In genomic region chr7:156892086-156892800, GRCh38 we compare ENCODE assay signal across 1 cellular context.
TF ChIP-seq lines count a peak whose summit lies in the region.

No MANE protein-coding gene starts in this region.

TF ChIP-seq in HEK293, 187 proteins besides CTCF, POLR2A, EP300 and RAD21 (continued from another document and continues in another):
- TF ChIP-seq PRDM6 (tag by site-specific recombination; IDR thresholded peaks at IDR 0.05): no peak
- 0 out of 2 replicates have a peak, but pooled peaks have one; percentile 6 for TF ChIP-seq ZBTB11 (tag by site-specific recombination; conservative IDR thresholded peaks at IDR 0.05; ENCODE audit: low read depth)
- TF ChIP-seq ZNF169 (tag by site-specific recombination; IDR thresholded peaks at IDR 0.05): no peak
- peak; percentile 58; the same call in 1 of the 2 replicates for TF ChIP-seq ZNF660 (tag by site-specific recombination; IDR thresholded peaks at IDR 0.05)
- no peak for TF ChIP-seq ZNF654 (tag by site-specific recombination; IDR thresholded peaks at IDR 0.05; ENCODE audit: low read depth)
- TF ChIP-seq ZNF830 (tag by site-specific recombination; IDR thresholded peaks at IDR 0.05; ENCODE audit: low read depth): no peak
- TF ChIP-seq REPIN1 (tag by site-specific recombination; IDR thresholded peaks at IDR 0.05; ENCODE audit: low read depth): no peak
- peak; percentile 77 for TF ChIP-seq ZNF561 (tag by site-specific recombination; IDR thresholded peaks at IDR 0.05; ENCODE audit: borderline replicate concordance)
- TF ChIP-seq GLIS1 (tag by site-specific recombination; IDR thresholded peaks at IDR 0.05): peak; percentile 35; the same call in 1 of the 2 replicates
- TF ChIP-seq ZNF677 (tag by site-specific recombination; IDR thresholded peaks at IDR 0.05): 0 out of 2 replicates have a peak, but pooled peaks have one; percentile 29
- TF ChIP-seq ZNF610 (tag by site-specific recombination; IDR thresholded peaks at IDR 0.05; ENCODE audit: borderline replicate concordance): no peak
- peak; percentile 47; the same call in 1 of the 2 replicates for TF ChIP-seq IKZF3 (tag by site-specific recombination; IDR thresholded peaks at IDR 0.05)
- TF ChIP-seq SETDB1 (IDR thresholded peaks at IDR 0.05; ENCODE audit: insufficient read length, low read length): no peak
- 0 out of 2 replicates have a peak, but pooled peaks have one; percentile 38 for TF ChIP-seq ZNF596 (tag by site-specific recombination; IDR thresholded peaks at IDR 0.05)
- no peak for TF ChIP-seq GLI2 (tag by site-specific recombination; IDR thresholded peaks at IDR 0.05; ENCODE audit: borderline replicate concordance, low read depth)
- no peak for TF ChIP-seq ZNF707 (tag by site-specific recombination; IDR thresholded peaks at IDR 0.05)
- peak; percentile 29; the same call in 1 of the 2 replicates for TF ChIP-seq KLF8 (tag by site-specific recombination; IDR thresholded peaks at IDR 0.05)
- TF ChIP-seq KLF16 (tag by site-specific recombination; IDR thresholded peaks at IDR 0.05): no peak
- peak; percentile 42; the same call in 1 of the 2 replicates for TF ChIP-seq PRDM10 (tag by site-specific recombination; IDR thresholded peaks at IDR 0.05)
- no peak for TF ChIP-seq ZNF585B (tag by site-specific recombination; IDR thresholded peaks at IDR 0.05)
- no peak for TF ChIP-seq ZNF175 (tag by site-specific recombination; IDR thresholded peaks at IDR 0.05)
- peak; percentile 73 for TF ChIP-seq ZNF600 (tag by site-specific recombination; IDR thresholded peaks at IDR 0.05)
- peak; percentile 84 for TF ChIP-seq ZNF335 (tag by site-specific recombination; conservative IDR thresholded peaks at IDR 0.05)
- TF ChIP-seq ZNF398 (tag by site-specific recombination; IDR thresholded peaks at IDR 0.05): peak; percentile 80; the same call in 1 of the 2 replicates
- TF ChIP-seq ZBTB20 (tag by site-specific recombination; IDR thresholded peaks at IDR 0.05): peak; percentile 32; the same call in 1 of the 2 replicates
- TF ChIP-seq INSM2 (tag by site-specific recombination; IDR thresholded peaks at IDR 0.05): no peak
- no peak for TF ChIP-seq ZNF16 (tag by site-specific recombination; IDR thresholded peaks at IDR 0.05; ENCODE audit: low read depth)
- no peak; the same call in 1 of the 2 replicates for TF ChIP-seq ZNF2 (tag by site-specific recombination; IDR thresholded peaks at IDR 0.05)
- no peak for TF ChIP-seq ZNF488 (tag by site-specific recombination; IDR thresholded peaks at IDR 0.05)
- no peak for TF ChIP-seq ZNF26 (tag by site-specific recombination; IDR thresholded peaks at IDR 0.05)
- TF ChIP-seq, protein P1, sequence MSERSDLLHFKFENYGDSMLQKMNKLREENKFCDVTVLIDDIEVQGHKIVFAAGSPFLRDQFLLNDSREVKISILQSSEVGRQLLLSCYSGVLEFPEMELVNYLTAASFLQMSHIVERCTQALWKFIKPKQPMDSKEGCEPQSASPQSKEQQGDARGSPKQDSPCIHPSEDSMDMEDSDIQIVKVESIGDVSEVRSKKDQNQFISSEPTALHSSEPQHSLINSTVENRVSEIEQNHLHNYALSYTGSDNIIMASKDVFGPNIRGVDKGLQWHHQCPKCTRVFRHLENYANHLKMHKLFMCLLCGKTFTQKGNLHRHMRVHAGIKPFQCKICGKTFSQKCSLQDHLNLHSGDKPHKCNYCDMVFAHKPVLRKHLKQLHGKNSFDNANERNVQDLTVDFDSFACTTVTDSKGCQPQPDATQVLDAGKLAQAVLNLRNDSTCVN (tag by site-specific recombination; optimal IDR thresholded peaks at IDR 0.05): peak; percentile 64
- TF ChIP-seq ZNF747 (tag by site-specific recombination; IDR thresholded peaks at IDR 0.05): no peak
- TF ChIP-seq KLF1 (tag by site-specific recombination; IDR thresholded peaks at IDR 0.05): 0 out of 2 replicates have a peak, but pooled peaks have one; percentile 16
- TF ChIP-seq, protein P2, sequence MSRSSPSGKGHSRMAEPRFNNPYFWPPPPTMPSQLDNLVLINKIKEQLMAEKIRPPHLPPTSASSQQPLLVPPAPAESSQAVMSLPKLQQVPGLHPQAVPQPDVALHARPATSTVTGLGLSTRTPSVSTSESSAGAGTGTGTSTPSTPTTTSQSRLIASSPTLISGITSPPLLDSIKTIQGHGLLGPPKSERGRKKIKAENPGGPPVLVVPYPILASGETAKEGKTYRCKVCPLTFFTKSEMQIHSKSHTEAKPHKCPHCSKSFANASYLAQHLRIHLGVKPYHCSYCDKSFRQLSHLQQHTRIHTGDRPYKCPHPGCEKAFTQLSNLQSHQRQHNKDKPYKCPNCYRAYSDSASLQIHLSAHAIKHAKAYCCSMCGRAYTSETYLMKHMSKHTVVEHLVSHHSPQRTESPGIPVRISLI (tag by site-specific recombination; IDR thresholded peaks at IDR 0.05): no peak
- no peak for TF ChIP-seq ZNF785 (tag by site-specific recombination; IDR thresholded peaks at IDR 0.05)
- no peak for TF ChIP-seq ZNF274 (IDR thresholded peaks at IDR 0.05; ENCODE audit: low read length)
- no peak for TF ChIP-seq ZNF274 (tag by site-specific recombination; IDR thresholded peaks at IDR 0.05; ENCODE audit: borderline replicate concordance)
- TF ChIP-seq, protein P3, sequence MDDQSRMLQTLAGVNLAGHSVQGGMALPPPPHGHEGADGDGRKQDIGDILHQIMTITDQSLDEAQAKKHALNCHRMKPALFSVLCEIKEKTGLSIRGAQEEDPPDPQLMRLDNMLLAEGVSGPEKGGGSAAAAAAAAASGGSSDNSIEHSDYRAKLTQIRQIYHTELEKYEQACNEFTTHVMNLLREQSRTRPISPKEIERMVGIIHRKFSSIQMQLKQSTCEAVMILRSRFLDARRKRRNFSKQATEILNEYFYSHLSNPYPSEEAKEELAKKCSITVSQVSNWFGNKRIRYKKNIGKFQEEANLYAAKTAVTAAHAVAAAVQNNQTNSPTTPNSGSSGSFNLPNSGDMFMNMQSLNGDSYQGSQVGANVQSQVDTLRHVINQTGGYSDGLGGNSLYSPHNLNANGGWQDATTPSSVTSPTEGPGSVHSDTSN (CRISPR knock-in tag; IDR thresholded peaks at IDR 0.05): no peak
- no peak for TF ChIP-seq ZSCAN4 (tag by site-specific recombination; IDR thresholded peaks at IDR 0.05)
- no peak for TF ChIP-seq ZNF184 (tag by site-specific recombination; IDR thresholded peaks at IDR 0.05)
- no peak for TF ChIP-seq ZNF560 (tag by site-specific recombination; IDR thresholded peaks at IDR 0.05; ENCODE audit: borderline replicate concordance)
